ENCODE assay signal across 8 cellular contexts in genomic region chr19:15431396-15432017, GRCh38. TPM values are rescaled to one million over a fixed set of nuclear protein-coding genes. Genes with fewer than 3 reads are reported as not detected.
DNase-seq lines count a peak whose midpoint lies in the region; ATAC-seq and TF ChIP-seq lines count a peak whose summit lies in the region.

No MANE protein-coding gene starts in this region.

- H3K9ac ChIP-seq in OCI-LY3 (ENCODE audit: low read length) (peak overlapping the region; percentile 68), neuronal stem cell (ENCODE audit: low read depth, low read length, poor library complexity) (peak overlapping the region; percentile 86)

- H4K91ac ChIP-seq in neuronal stem cell (ENCODE audit: low read depth, low read length, poor library complexity), result no peak overlapping the region

- peak overlapping the region; percentile 87 for H3K27ac Mint-ChIP-seq in CD8-positive, alpha-beta T cell

- H3K4me1 Mint-ChIP-seq in CD8-positive, alpha-beta T cell (ENCODE audit: low read depth), result peaks cover 30% of the 10 kb centered on the region

- H3K23ac ChIP-seq in neuronal stem cell (ENCODE audit: low read depth, low read length, poor library complexity), result peak overlapping the region; percentile 29

- peaks cover 28% of the 10 kb centered on the region for H3K79me1 ChIP-seq in neuronal stem cell (ENCODE audit: low read depth, low read length)

- H2BK5ac ChIP-seq in neuronal stem cell (ENCODE audit: low read length), result peak overlapping the region; percentile 94

- no peak overlapping the region for H2BK120ac ChIP-seq in neuronal stem cell (ENCODE audit: low read depth, low read length)

- no CpG with 5 or more reads among the region's 7 CpGs for WGBS in neuronal stem cell (ENCODE audit: extremely low coverage in 2 of 2, insufficient read length in 2 of 2, insufficient replicate concordance in 1 of 2), 2 donors

- no peaks in the 10 kb centered on the region for H3K9me3 Mint-ChIP-seq in CD8-positive, alpha-beta T cell

- peak overlapping the region; percentile 97 for H3K4me3 Mint-ChIP-seq in CD8-positive, alpha-beta T cell

- no peak overlapping the region for H4K8ac ChIP-seq in neuronal stem cell (ENCODE audit: low read depth, low read length)

- peak overlapping the region; percentile 22 for H3K27ac ChIP-seq in CD8-positive, alpha-beta T cell (ENCODE audit: low read depth, low read length)
- peak overlapping the region; percentile 39 for H3K27ac ChIP-seq in OCI-LY3 (ENCODE audit: low read length)
- H3K27ac ChIP-seq in neuronal stem cell (replicated peaks; ENCODE audit: low read length), result no peak overlapping the region

- H3K27me3 Mint-ChIP-seq in CD8-positive, alpha-beta T cell (ENCODE audit: low read depth), result no peaks in the 10 kb centered on the region

- POLR2A ChIA-PET in CD8-positive, alpha-beta T cell (lab: Charles Lee), result interaction anchor here (1.5 to 1.6 kb wide), 2 partner anchors 12 to 52 kb away, joined by 5 to 6 read pairs; partner anchors contain the start of genes AKAP8 and AKAP8L

- DNase-seq in CD8-positive, alpha-beta T cell, result no peak
- DNase-seq in epithelial cell of esophagus (ENCODE audit: low read depth) (no peak), neuronal stem cell (ENCODE audit: low spot score) (no peak), NCI-H226 (no peak), SW480 (ENCODE audit: low spot score) (no peak), DMS 273 treated with DMSO at 0.1 percent for 48 hours (lab: John Stamatoyannopoulos, UW) (no peak)

- peaks cover 31% of the 10 kb centered on the region for H3K36me3 Mint-ChIP-seq in CD8-positive, alpha-beta T cell

- intact Hi-C loops in CD8-positive, alpha-beta T cell (cut with DNase I, micrococcal nuclease), result loop anchor here (1.0 to 5.0 kb wide), 8 partner anchors 12 to 1796 kb away; partner anchors contain the start of genes AKAP8 (in 2 of the 2), OCEL1 (in 1 of the 2) and WIZ (in 1 of the 2)

- H3K4me3 ChIP-seq in CD8-positive, alpha-beta T cell (ENCODE audit: low read depth, low read length), result peak overlapping the region; percentile 79
- H3K4me3 ChIP-seq in OCI-LY3 (ENCODE audit: low read length) (peak overlapping the region; percentile 79), epithelial cell of esophagus (ENCODE audit: low read length) (peak overlapping the region; percentile 85), neuronal stem cell (ENCODE audit: low read length in 2 of 2) (peak overlapping the region; percentile 92 to 93)

- no peaks in the 10 kb centered on the region for H3K9me3 ChIP-seq in CD8-positive, alpha-beta T cell (ENCODE audit: low read length)
- H3K9me3 ChIP-seq in OCI-LY3 (ENCODE audit: insufficient read depth, low read length) (no peaks in the 10 kb centered on the region), neuronal stem cell (replicated peaks in 1 of 2; ENCODE audit: control insufficient read depth in 2 of 2, insufficient read depth in 1 of 2, low read depth in 1 of 2, low read length in 2 of 2) (no peaks in the 10 kb centered on the region)

- CTCF ChIA-PET in CD8-positive, alpha-beta T cell (lab: Charles Lee), result interaction anchor here (1.5 to 4.2 kb wide), 2 partner anchors 12 to 36 kb away, joined by 3 to 24 read pairs; partner anchors contain the start of gene AKAP8L

- H3K14ac ChIP-seq in neuronal stem cell (ENCODE audit: low read length), result peak overlapping the region; percentile 63

- no peak for TF ChIP-seq CTCF in CD8-positive, alpha-beta T cell (IDR thresholded peaks at IDR 0.05)
- no peak for TF ChIP-seq CTCF in OCI-LY3 (IDR thresholded peaks at IDR 0.05; ENCODE audit: low read depth, low read length)
- TF ChIP-seq CTCF in epithelial cell of esophagus (IDR thresholded peaks at IDR 0.05; ENCODE audit: insufficient read depth, low read depth, low read length, missing control alignments), result no peak

- H4K20me1 ChIP-seq in OCI-LY3 (ENCODE audit: insufficient read depth, low read length), result peaks cover 15% of the 10 kb centered on the region; the same call in 1 of the 2 replicates

- H2BK12ac ChIP-seq in neuronal stem cell (ENCODE audit: low read length), result no peak overlapping the region

- peak overlapping the region; percentile 37 for H2BK15ac ChIP-seq in neuronal stem cell (ENCODE audit: low read length)

- H3K79me2 ChIP-seq in OCI-LY3 (ENCODE audit: low read length), result peaks cover 56% of the 10 kb centered on the region

- H3K4me2 ChIP-seq in OCI-LY3 (ENCODE audit: low read length) (peak overlapping the region; percentile 95), neuronal stem cell (ENCODE audit: insufficient read depth, low read length, poor library complexity, severe bottlenecking) (peak overlapping the region; percentile 81)

- peaks cover 16% of the 10 kb centered on the region for H3K36me3 ChIP-seq in CD8-positive, alpha-beta T cell (ENCODE audit: insufficient read depth, low read length)
- H3K36me3 ChIP-seq in OCI-LY3 (replicated peaks; ENCODE audit: low read depth, low read length), result peaks cover 22% of the 10 kb centered on the region
- peaks cover 24 to 44% of the 10 kb centered on the region in 2 donors for H3K36me3 ChIP-seq in neuronal stem cell (replicated peaks in 1 of 2; ENCODE audit: control insufficient read depth in 2 of 2, insufficient read depth in 2 of 2, low read length in 2 of 2)

- peak overlapping the region; percentile 90 for H3K18ac ChIP-seq in neuronal stem cell (ENCODE audit: low read length)

- H3K27me3 ChIP-seq in CD8-positive, alpha-beta T cell (ENCODE audit: insufficient read depth, low read length), result no peaks in the 10 kb centered on the region
- no peaks in the 10 kb centered on the region for H3K27me3 ChIP-seq in OCI-LY3 (ENCODE audit: low read depth, low read length)
- no peaks in the 10 kb centered on the region for H3K27me3 ChIP-seq in neuronal stem cell (ENCODE audit: control insufficient read depth in 3 of 3, insufficient read depth in 3 of 3, low read depth in 1 of 3, low read length in 3 of 3)

- peak overlapping the region; percentile 76 for H3K4ac ChIP-seq in neuronal stem cell (ENCODE audit: low read length)

- ATAC-seq in CD8-positive, alpha-beta T cell, result no peak
- ATAC-seq in HG02623 (IDR thresholded peaks at IDR 0.05; ENCODE audit: unreplicated experiment), result no peak

- H2AFZ ChIP-seq in OCI-LY3 (ENCODE audit: low read depth, low read length), result no peak overlapping the region
- peak overlapping the region; percentile 81 for H2AFZ ChIP-seq in neuronal stem cell (ENCODE audit: low read length)

- H2AK5ac ChIP-seq in neuronal stem cell (ENCODE audit: low read depth, low read length), result peak overlapping the region; percentile 92

- H3K4me1 ChIP-seq in CD8-positive, alpha-beta T cell (ENCODE audit: insufficient read depth, low read length), result peaks cover 31% of the 10 kb centered on the region
- H3K4me1 ChIP-seq in OCI-LY3 (ENCODE audit: low read length) (peaks cover 16% of the 10 kb centered on the region), neuronal stem cell (ENCODE audit: control insufficient read depth in 2 of 2, insufficient read depth in 1 of 2, low read depth in 1 of 2, low read length in 2 of 2) (peaks cover 10 to 11% of the 10 kb centered on the region in 2 donors)

RNA-seq across cellular contexts. Expression of gene AKAP8L, which starts 12.7 kb away (rescaled TPM):
- 100 to 1,000 TPM; 174 to 199 TPM for total RNA-seq in CD8-positive, alpha-beta T cell
- 180 TPM for polyA plus RNA-seq in neuronal stem cell (2013, experiment 1 of 2)
- polyA plus RNA-seq in neuronal stem cell (2013, experiment 2 of 2), result 175 TPM

RNA-seq across cellular contexts. Expression of gene WIZ, which starts 18.2 kb away (rescaled TPM):
- total RNA-seq in CD8-positive, alpha-beta T cell, result 10 to 100 TPM; 16.4 to 20.1 TPM
- 35.1 TPM for polyA plus RNA-seq in neuronal stem cell (2013, experiment 1 of 2)
- 35.0 TPM for polyA plus RNA-seq in neuronal stem cell (2013, experiment 2 of 2)

RNA-seq across cellular contexts. Expression of gene RASAL3, which starts 32.8 kb away (rescaled TPM):
- 10 to 100 TPM; 80.0 to 83.1 TPM for total RNA-seq in CD8-positive, alpha-beta T cell
- 0.04 TPM for polyA plus RNA-seq in neuronal stem cell (2013, experiment 1 of 2)
- 0.06 TPM for polyA plus RNA-seq in neuronal stem cell (2013, experiment 2 of 2)

RNA-seq across cellular contexts. Expression of gene PGLYRP2, which starts 47.8 kb away (rescaled TPM):
- total RNA-seq in CD8-positive, alpha-beta T cell, result not detected
- not detected for polyA plus RNA-seq in neuronal stem cell (2013, experiment 1 of 2)
- polyA plus RNA-seq in neuronal stem cell (2013, experiment 2 of 2), result not detected

RNA-seq across cellular contexts. Expression of gene AKAP8, which starts 51.9 kb away (rescaled TPM):
- 100 to 1,000 TPM in 1 of 2 experiments, 10 to 100 TPM in 1; 97.4 to 109 TPM for total RNA-seq in CD8-positive, alpha-beta T cell
- polyA plus RNA-seq in neuronal stem cell (2013, experiment 1 of 2), result 15.0 TPM
- 15.2 TPM for polyA plus RNA-seq in neuronal stem cell (2013, experiment 2 of 2)
